Comparison of ENCODE assay signal across 26 cellular contexts in genomic region chr21:31387560-31388186, GRCh38.
"Had no signal": no experiment of that assay in that cellular context is flagged by ENCODE, and none has a peak within 500 bp of the region (broad histone marks: within the 10 kb centered on the region; RNA-seq: fewer than 3 reads in every experiment).

No MANE protein-coding gene starts in this region.

- H3K27me3 Mint-ChIP-seq: activated CD4-positive, alpha-beta T cell treated with anti-CD3 and anti-CD28 coated beads for 36 hours had no signal

- H3K4me1 ChIP-seq: breast epithelium, Peyer's patch, SJCRH30 had no signal

- H3K27ac ChIP-seq: breast epithelium, Peyer's patch, RWPE1, SJCRH30, VCaP had no signal

- H3K9me3 Mint-ChIP-seq: activated CD4-positive, alpha-beta memory T cell treated with anti-CD3 and anti-CD28 coated beads, Interleukin-2, amount 10 ng/mL, durations not matched to agents 7 days and 5 days had no signal

- H3K9me3 ChIP-seq: breast epithelium, Peyer's patch, SJCRH30, SK-N-SH had no signal

- H3K27me3 ChIP-seq: breast epithelium, Peyer's patch, SJCRH30 had no signal

- H3K4me1 Mint-ChIP-seq: activated CD4-positive, alpha-beta memory T cell treated with anti-CD3 and anti-CD28 coated beads, Interleukin-2, amount 10 ng/mL, durations not matched to agents 7 days and 5 days had no signal

- DNase-seq: activated CD4-positive, alpha-beta memory T cell treated with anti-CD3 and anti-CD28 coated beads, Interleukin-2, amount 10 ng/mL, durations not matched to agents 7 days and 5 days; activated CD4-positive, alpha-beta T cell treated with anti-CD3 and anti-CD28 coated beads for 36 hours; activated CD4-positive, alpha-beta T cell treated with anti-CD3 and anti-CD28 coated beads, Interleukin-2, amount 50 U/mL, for 1 hour; activated CD8-positive, alpha-beta memory T cell treated with anti-CD3 and anti-CD28 coated beads, Interleukin-2, amount 50 U/mL, for 48 hours; activated naive CD4-positive, alpha-beta T cell treated with anti-CD3 and anti-CD28 coated beads, Interleukin-2, amount 50 U/mL, for 16 hours; activated T-cell treated with anti-CD3 and anti-CD28 coated beads, Interleukin-2, amount 50 U/mL, for 1 hour; aorta; caudate nucleus; Karpas-422; MM.1S; NCI-H1105; NCI-H1436; NCI-H1694 treated with DMSO at 0.1 percent for 48 hours; NCI-H2029 treated with DMSO at 0.1 percent for 48 hours; NCI-H446 treated with DMSO at 0.1 percent for 48 hours; NCI-H524 treated with DMSO at 0.1 percent for 48 hours; NCI-H748 treated with DMSO at 0.1 percent for 48 hours; OCI-M1; Peyer's patch; Right ventricle myocardium superior; SJCRH30; SK-N-SH; T-helper 1 cell had no signal

- ATAC-seq: activated CD4-positive, alpha-beta T cell treated with anti-CD3 and anti-CD28 coated beads for 36 hours had no signal

- H3K4me3 Mint-ChIP-seq: activated CD4-positive, alpha-beta memory T cell treated with anti-CD3 and anti-CD28 coated beads, Interleukin-2, amount 10 ng/mL, durations not matched to agents 7 days and 5 days; activated CD4-positive, alpha-beta T cell treated with anti-CD3 and anti-CD28 coated beads for 36 hours had no signal

- H3K36me3 ChIP-seq: breast epithelium, Peyer's patch, SJCRH30 had no signal

- H3K27ac Mint-ChIP-seq: activated CD4-positive, alpha-beta memory T cell treated with anti-CD3 and anti-CD28 coated beads, Interleukin-2, amount 10 ng/mL, durations not matched to agents 7 days and 5 days; activated CD4-positive, alpha-beta T cell treated with anti-CD3 and anti-CD28 coated beads for 36 hours had no signal

- H3K9ac ChIP-seq: SK-N-SH had no signal

- H3K4me3 ChIP-seq: breast epithelium, Peyer's patch, SJCRH30 had no signal
